Comparison of ENCODE assay signal across 8 cellular contexts in the genomic region with DNA sequence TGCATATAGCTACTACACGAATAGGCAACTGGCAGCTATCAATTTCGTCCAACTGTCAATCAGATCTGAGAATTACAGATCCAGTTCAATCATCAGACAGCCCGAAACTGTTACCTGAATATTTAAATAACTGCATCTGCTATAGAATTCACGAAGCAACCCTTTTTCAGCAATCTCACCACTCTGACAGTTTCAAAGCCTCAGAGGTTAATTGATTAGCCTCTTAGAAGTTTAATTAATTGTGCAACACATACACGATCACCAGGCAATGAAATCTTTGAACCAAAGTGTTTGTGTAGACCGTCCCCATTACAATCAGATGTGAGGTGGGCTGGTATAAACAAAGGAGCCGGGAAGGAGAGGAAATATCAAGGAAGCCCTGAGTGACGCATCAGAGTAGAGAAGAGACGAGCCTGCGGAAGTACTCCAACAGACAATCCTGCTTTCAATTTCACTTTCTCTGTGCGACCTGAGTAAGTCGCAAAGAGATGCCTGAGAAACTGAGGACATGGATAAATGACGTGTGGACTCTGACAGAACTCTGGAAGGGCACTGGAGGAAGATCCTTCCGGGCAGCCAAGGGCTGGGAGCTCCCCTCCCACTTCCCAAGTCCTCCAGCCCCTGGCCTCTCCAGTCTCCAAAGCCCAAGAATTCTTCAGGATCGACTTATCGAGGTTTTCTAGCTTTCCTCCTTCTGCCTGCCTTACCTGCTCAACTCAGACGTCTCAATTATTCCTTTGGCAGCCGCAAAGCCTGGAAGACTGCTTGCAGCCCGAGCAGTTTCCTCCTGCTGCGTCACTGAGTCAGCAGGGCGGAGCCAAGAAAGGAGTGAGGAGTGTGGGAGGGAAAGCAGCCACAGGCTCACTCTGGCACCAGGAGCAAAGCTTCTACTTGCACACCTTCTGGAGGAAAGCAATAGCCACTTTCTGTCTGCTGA. TPM values are rescaled to one million over a fixed set of nuclear protein-coding genes. Genes with fewer than 3 reads are reported as not detected.
DNase-seq lines count a peak whose midpoint lies in the region; ATAC-seq and TF ChIP-seq lines count a peak whose summit lies in the region.

A gene with protein sequence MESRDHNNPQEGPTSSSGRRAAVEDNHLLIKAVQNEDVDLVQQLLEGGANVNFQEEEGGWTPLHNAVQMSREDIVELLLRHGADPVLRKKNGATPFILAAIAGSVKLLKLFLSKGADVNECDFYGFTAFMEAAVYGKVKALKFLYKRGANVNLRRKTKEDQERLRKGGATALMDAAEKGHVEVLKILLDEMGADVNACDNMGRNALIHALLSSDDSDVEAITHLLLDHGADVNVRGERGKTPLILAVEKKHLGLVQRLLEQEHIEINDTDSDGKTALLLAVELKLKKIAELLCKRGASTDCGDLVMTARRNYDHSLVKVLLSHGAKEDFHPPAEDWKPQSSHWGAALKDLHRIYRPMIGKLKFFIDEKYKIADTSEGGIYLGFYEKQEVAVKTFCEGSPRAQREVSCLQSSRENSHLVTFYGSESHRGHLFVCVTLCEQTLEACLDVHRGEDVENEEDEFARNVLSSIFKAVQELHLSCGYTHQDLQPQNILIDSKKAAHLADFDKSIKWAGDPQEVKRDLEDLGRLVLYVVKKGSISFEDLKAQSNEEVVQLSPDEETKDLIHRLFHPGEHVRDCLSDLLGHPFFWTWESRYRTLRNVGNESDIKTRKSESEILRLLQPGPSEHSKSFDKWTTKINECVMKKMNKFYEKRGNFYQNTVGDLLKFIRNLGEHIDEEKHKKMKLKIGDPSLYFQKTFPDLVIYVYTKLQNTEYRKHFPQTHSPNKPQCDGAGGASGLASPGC (minus strand): TSS at position 797 of the 937 bp plus-strand sequence. CDS start 2,450 bp downstream, outside the sequence.

- no peak within 1 kb of the TSS for H2BK12ac ChIP-seq in trophoblast cell (ENCODE audit: low read length)

- no peak within 1 kb of the TSS for H3K23ac ChIP-seq in trophoblast cell (ENCODE audit: low read length)

- peak within 1 kb of the TSS; percentile 62 for H4K8ac ChIP-seq in trophoblast cell (ENCODE audit: low read depth, low read length)

- ATAC-seq in GM19397 (IDR thresholded peaks at IDR 0.05; ENCODE audit: unreplicated experiment): peak; percentile 82
- peak; percentile 46 for ATAC-seq in HG03469 (IDR thresholded peaks at IDR 0.05; ENCODE audit: unreplicated experiment)
- peak; percentile 75 for ATAC-seq in SK-N-SH treated with all-trans-retinoic acid at 6 μM for 48 hours
- peak; percentile 88 to 95 (median 94) for ATAC-seq in heart right ventricle

- intact Hi-C loops in adrenal gland (cut with DNase I): no loop called here
- intact Hi-C loops in heart right ventricle (cut with DNase I): loop anchor here in 1 of 10 donors (5.0 kb wide), 1 partner anchor 141 kb away; no protein-coding TSS in a partner anchor

- H3K4me2 ChIP-seq in trophoblast cell (ENCODE audit: low read length): peak within 1 kb of the TSS; percentile 61

- H3K79me1 ChIP-seq in trophoblast cell (ENCODE audit: low read length): no peaks in the 10 kb centered on the region

- no peak within 1 kb of the TSS for H2AK5ac ChIP-seq in trophoblast cell (ENCODE audit: low read length)

- H3K4me1 ChIP-seq in adrenal gland (replicated peaks in 1 of 2): peaks cover 0 to 21% of the 10 kb centered on the region in 2 donors
- peaks cover 4 to 46% (median 22%) of the 10 kb centered on the region in 9 donors for H3K4me1 ChIP-seq in heart right ventricle
- H3K4me1 ChIP-seq in trophoblast cell (ENCODE audit: control insufficient read depth in 1 of 2, insufficient read depth in 2 of 2, low read length in 2 of 2): no peaks in the 10 kb centered on the region

- H3K27me3 ChIP-seq in adrenal gland (no peaks in the 10 kb centered on the region), heart right ventricle (no peaks in the 10 kb centered on the region), trophoblast cell (ENCODE audit: insufficient read depth, low read length) (no peaks in the 10 kb centered on the region)

- no peak within 1 kb of the TSS for H3K14ac ChIP-seq in trophoblast cell (ENCODE audit: low read length)

- H3K9ac ChIP-seq in trophoblast cell (ENCODE audit: low read length): peak within 1 kb of the TSS; percentile 11

- peak within 1 kb of the TSS; percentile 18 for H2BK120ac ChIP-seq in trophoblast cell (ENCODE audit: insufficient read depth, low read length, poor library complexity)

- no peak within 1 kb of the TSS for H3K18ac ChIP-seq in trophoblast cell (ENCODE audit: low read length)

- H3K4ac ChIP-seq in trophoblast cell (ENCODE audit: low read depth, low read length): no peak within 1 kb of the TSS

- no peaks in the 10 kb centered on the region for H3K36me3 ChIP-seq in adrenal gland (replicated peaks in 1 of 2)
- peaks cover 0 to 12% (median 0%) of the 10 kb centered on the region in 9 donors for H3K36me3 ChIP-seq in heart right ventricle
- H3K36me3 ChIP-seq in trophoblast cell (ENCODE audit: control insufficient read depth in 1 of 2, insufficient read depth in 2 of 2, low read length in 2 of 2): no peaks in the 10 kb centered on the region

- H4K91ac ChIP-seq in trophoblast cell (ENCODE audit: low read depth, low read length): peak within 1 kb of the TSS; percentile 41

- H3K9me3 ChIP-seq in adrenal gland (replicated peaks in 1 of 3) (no peaks in the 10 kb centered on the region), heart right ventricle (no peaks in the 10 kb centered on the region), trophoblast cell (ENCODE audit: insufficient read depth, low read depth, low read length) (no peaks in the 10 kb centered on the region)

- H3K4me3 ChIP-seq in adrenal gland (peak within 1 kb of the TSS; percentile 13 to 85 (median 42)), heart right ventricle (peak within 1 kb of the TSS; percentile 51 to 84 (median 68)), trophoblast cell (ENCODE audit: low read depth, low read length) (peak within 1 kb of the TSS; percentile 45)

- H3K27ac ChIP-seq in adrenal gland (peak within 1 kb of the TSS; percentile 65 to 96 (median 91)), heart right ventricle (peak within 1 kb of the TSS; percentile 68 to 99 (median 88)), trophoblast cell (ENCODE audit: low read depth, low read length) (peak within 1 kb of the TSS; percentile 27)

- H3K79me2 ChIP-seq in trophoblast cell (ENCODE audit: control insufficient read depth, insufficient read depth, low read length, poor library complexity): no peaks in the 10 kb centered on the region

- WGBS in adrenal gland, 4 donors: 3 to 5% (median 3%) methylated on average over 21 of the region's 21 CpGs
- 12 to 14% methylated on average over 21 of the region's 21 CpGs for WGBS in heart right ventricle, 2 donors
- no CpG with 5 or more reads among the region's 21 CpGs for WGBS in trophoblast cell (ENCODE audit: extremely low coverage, insufficient coverage, insufficient read length)

- peak within 1 kb of the TSS; percentile 48 for H2AFZ ChIP-seq in trophoblast cell (ENCODE audit: insufficient read depth, low read length, poor library complexity)

- TF ChIP-seq CTCF in adrenal gland (IDR thresholded peaks at IDR 0.05) (no peak), heart right ventricle (IDR thresholded peaks at IDR 0.05) (no peak)

- TF ChIP-seq POLR2A in adrenal gland (IDR thresholded peaks at IDR 0.05): peak in 1 of 2 donors; percentile 42

- in situ Hi-C loops in Caki2 (cut with HindIII; ENCODE audit: low pct_unique_long_range_greater_than_20kb, low sequenced_read_pairs): no loop called here

- H4K12ac ChIP-seq in trophoblast cell (ENCODE audit: low read depth, low read length): peak within 1 kb of the TSS; percentile 45

- H2BK5ac ChIP-seq in trophoblast cell (ENCODE audit: low read depth, low read length, poor library complexity): no peak within 1 kb of the TSS

- DNase-seq in Caki2 (ENCODE audit: low read depth) (peak; percentile 74), adrenal gland (peak; percentile 60 to 86 (median 74)), heart right ventricle (peak; percentile 68 to 71), trophoblast cell (peak; percentile 86 to 91), NCI-H1930 (lab: John Stamatoyannopoulos, UW) (no peak)

TF ChIP-seq in SK-N-SH treated with all-trans-retinoic acid at 6 μM for 48 hours, 23 proteins besides CTCF, POLR2A, EP300 and RAD21:
- TF ChIP-seq BACH2 (CRISPR knock-in tag; IDR thresholded peaks at IDR 0.05; ENCODE audit: borderline replicate concordance) (no peak), PPARA (CRISPR knock-in tag; IDR thresholded peaks at IDR 0.05; ENCODE audit: borderline replicate concordance) (no peak), ZFP30 (CRISPR knock-in tag; IDR thresholded peaks at IDR 0.05) (no peak), ISL1 (CRISPR knock-in tag; IDR thresholded peaks at IDR 0.05) (no peak), TCF4 (CRISPR knock-in tag; IDR thresholded peaks at IDR 0.05; ENCODE audit: borderline replicate concordance) (no peak), PATZ1 (CRISPR knock-in tag; IDR thresholded peaks at IDR 0.05; ENCODE audit: borderline replicate concordance) (no peak), ZNF565 (CRISPR knock-in tag; conservative IDR thresholded peaks at IDR 0.05; ENCODE audit: low read depth) (no peak), ZNF70 (CRISPR knock-in tag; IDR thresholded peaks at IDR 0.05) (no peak), CSDC2 (CRISPR knock-in tag; IDR thresholded peaks at IDR 0.05) (no peak)

RNA-seq across cellular contexts. Expression of the gene that starts here (rescaled TPM):
- total RNA-seq in Caki2 (2014; rRNA removed; shearing (Covaris generic); ENCODE audit: low replicate concordance): 5.0 and 6.4 TPM in 2 replicates
- total RNA-seq in adrenal gland (10 to 100 TPM in 5 of 8 donors, 1 to 10 TPM in 3; 8.7 to 14.3 (median 11.7) TPM), heart right ventricle (1 to 10 TPM; 1.5 to 4.7 (median 3.5) TPM)
- polyA plus RNA-seq in adrenal gland (10 to 100 TPM in 1 of 3 donors, 1 to 10 TPM in 2; 3.5 to 16.0 (median 5.7) TPM), heart right ventricle (1 to 10 TPM; 1.4 to 2.2 TPM)
- 1.2 and 1.4 TPM in 2 replicates for polyA plus RNA-seq in trophoblast cell (2013)

Comparison
In these comparisons a context has a peak if more than half of its experiments do, and no peak if none do; other contexts are left out.
1. DNase-seq: peak in Caki2 (single experiment), adrenal gland (7 of 7), heart right ventricle (2 of 2) and trophoblast cell (2 of 2); none in NCI-H1930 (0 of 2).
2. H3K27ac ChIP-seq: peak in every context shown above with its lines; median percentile 91 in adrenal gland; 88 in heart right ventricle; 27 in trophoblast cell.
3. Peak in every context shown above with its lines, with median percentiles within 50 percentile points of each other: ATAC-seq and H3K4me3 ChIP-seq.